Comparison of ENCODE assay signal across 2 cellular contexts in genomic region chr5:131150408-131150807, GRCh38.
TF ChIP-seq lines count a peak whose summit lies in the region.

No MANE protein-coding gene starts in this region.

TF ChIP-seq in GM23338, 12 proteins besides CTCF, POLR2A, EP300 and RAD21:
- TF ChIP-seq CREB1 (CRISPR knock-in tag; IDR thresholded peaks at IDR 0.05; ENCODE audit: low read depth) (no peak), ZNF114 (CRISPR knock-in tag; IDR thresholded peaks at IDR 0.05) (no peak), POLR2AphosphoS5 (IDR thresholded peaks at IDR 0.05; ENCODE audit: low read depth) (no peak), ZNF462 (CRISPR knock-in tag; IDR thresholded peaks at IDR 0.05) (no peak)

TF ChIP-seq in K562, 482 proteins besides CTCF, POLR2A, EP300 and RAD21:
- TF ChIP-seq PBX2 (CRISPR knock-in tag; IDR thresholded peaks at IDR 0.05; ENCODE audit: low read depth) (no peak), PBX2 (tag; conservative IDR thresholded peaks at IDR 0.05; ENCODE audit: low read depth) (peak; percentile 35; the same call in 1 of the 2 replicates), SMAD4 (CRISPR knock-in tag; conservative IDR thresholded peaks at IDR 0.05) (no peak), SIRT6 (IDR thresholded peaks at IDR 0.05; ENCODE audit: low read depth, low read length) (no peak), ZNF316 (IDR thresholded peaks at IDR 0.05) (0 out of 2 replicates have a peak, but pooled peaks have one; percentile 41)
